In the genomic region with DNA sequence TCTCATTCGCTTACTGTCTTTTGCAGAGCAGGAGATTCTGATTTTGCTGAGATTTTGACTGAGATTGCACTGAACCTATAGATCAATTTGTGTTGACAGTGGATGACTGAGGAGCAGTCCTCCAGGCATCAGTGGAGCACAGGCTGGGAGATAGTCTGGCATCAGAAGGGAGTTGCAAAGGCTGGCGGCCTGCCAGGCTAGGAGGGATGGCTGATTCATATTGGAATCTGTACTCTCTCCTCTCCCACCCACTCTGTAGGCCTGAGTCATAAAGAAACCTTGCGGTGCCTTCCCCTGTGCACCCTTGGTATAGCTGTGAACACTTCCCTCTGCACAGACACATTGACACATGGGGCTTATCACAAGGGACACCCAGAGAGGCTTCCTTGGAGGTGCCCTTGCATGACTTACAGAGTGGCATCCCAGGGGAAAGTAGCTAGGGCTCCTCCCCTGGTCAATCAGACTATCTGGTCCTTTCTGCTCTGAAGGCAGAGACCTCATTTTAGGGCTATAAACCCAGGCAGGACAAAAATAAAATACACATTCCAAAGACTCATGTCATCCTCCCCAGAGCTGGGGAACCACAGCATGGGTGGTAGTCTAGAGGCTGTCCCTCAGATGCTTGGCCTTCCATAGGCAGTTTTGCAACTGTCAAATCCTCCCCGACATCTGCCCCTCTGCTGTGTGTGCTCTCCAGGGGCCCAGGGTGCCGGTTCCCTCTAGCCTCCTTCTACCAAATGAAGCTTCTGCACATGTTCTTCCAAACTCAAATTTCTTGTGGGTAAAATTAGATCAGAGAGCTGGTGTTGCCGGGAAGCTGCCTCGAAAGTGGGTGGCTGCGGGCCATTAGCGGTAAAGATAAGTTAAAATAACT, we compare ENCODE assay signal across 8 cellular contexts. TPM values are rescaled to one million over a fixed set of nuclear protein-coding genes. Genes with fewer than 3 reads are reported as not detected.
DNase-seq lines count a peak whose midpoint lies in the region; ATAC-seq and TF ChIP-seq lines count a peak whose summit lies in the region.

No MANE protein-coding gene starts in this region.

- H3K27ac ChIP-seq in CD8-positive, alpha-beta T cell (ENCODE audit: low read depth, low read length) = no peak overlapping the region
- peak overlapping the region; percentile 38 for H3K27ac ChIP-seq in temporal lobe (ENCODE audit: low read depth, low read length)
- H3K27ac ChIP-seq in OCI-LY7 (ENCODE audit: low read depth, low read length, poor library complexity, severe bottlenecking) = no peak overlapping the region

- no peaks in the 10 kb centered on the region for H3K36me3 ChIP-seq in CD8-positive, alpha-beta T cell (ENCODE audit: insufficient read depth, low read length)
- H3K36me3 ChIP-seq in OCI-LY7 (ENCODE audit: insufficient read depth, low read length) = no peaks in the 10 kb centered on the region

- no peak overlapping the region for H3K27ac Mint-ChIP-seq in CD8-positive, alpha-beta T cell
- peak overlapping the region in 2 of 3 experiments; percentile 52 to 88 for H3K27ac Mint-ChIP-seq in nephron

- no peak overlapping the region for H3K4me3 ChIP-seq in CD8-positive, alpha-beta T cell (ENCODE audit: low read depth, low read length)
- no peak overlapping the region for H3K4me3 ChIP-seq in OCI-LY7 (ENCODE audit: low read depth, low read length, poor library complexity, severe bottlenecking)

- H3K4me1 ChIP-seq in CD8-positive, alpha-beta T cell (ENCODE audit: insufficient read depth, low read length) = no peaks in the 10 kb centered on the region
- H3K4me1 ChIP-seq in OCI-LY7 (ENCODE audit: insufficient read depth, low read length, poor library complexity, severe bottlenecking) = no peaks in the 10 kb centered on the region

- peaks cover 15% of the 10 kb centered on the region for H3K4me1 Mint-ChIP-seq in CD8-positive, alpha-beta T cell (ENCODE audit: low read depth)
- peaks cover 26% of the 10 kb centered on the region for H3K4me1 Mint-ChIP-seq in nephron

- H3K9me2 ChIP-seq in OCI-LY7 (ENCODE audit: insufficient read depth, low read length) = no peaks in the 10 kb centered on the region

- peak; percentile 36 for ATAC-seq in CD8-positive, alpha-beta T cell
- peak; percentile 100 for ATAC-seq in GM21367 (IDR thresholded peaks at IDR 0.05; ENCODE audit: unreplicated experiment)
- peak; percentile 98 for ATAC-seq in HG03575 (IDR thresholded peaks at IDR 0.05; ENCODE audit: extremely low read depth, insufficient number of reproducible peaks, low FRiP score, unreplicated experiment)

- H3K4me2 ChIP-seq in OCI-LY7 (ENCODE audit: low read length) = no peak overlapping the region

- H3K27me3 Mint-ChIP-seq in CD8-positive, alpha-beta T cell (ENCODE audit: low read depth) = no peaks in the 10 kb centered on the region
- peaks cover 7% of the 10 kb centered on the region for H3K27me3 Mint-ChIP-seq in nephron (ENCODE audit: low read depth)

- DNase-seq in CD8-positive, alpha-beta T cell = peak in 4 of 7 experiments; percentile 9 to 52 (median 23)
- peak; percentile 28 for DNase-seq in activated CD4-positive, alpha-beta T cell treated with anti-CD3 and anti-CD28 coated beads for 1 hour
- peak; percentile 91 for DNase-seq in dedifferentiated amniotic fluid mesenchymal stem cell (ENCODE audit: extremely low spot score)
- no peak for DNase-seq in OCI-LY7 (ENCODE audit: low spot score)

- POLR2A ChIA-PET in CD8-positive, alpha-beta T cell (lab: Charles Lee) = no interaction called here
- POLR2A ChIA-PET in OCI-LY7 (lab: Charles Lee) = no interaction called here

- BruUV-seq in OCI-LY7 (replicated peaks; lab: Mats Ljungman, UMichigan) = no TSS peak

- no peaks in the 10 kb centered on the region for H3K27me3 ChIP-seq in CD8-positive, alpha-beta T cell (ENCODE audit: insufficient read depth, low read length)

- no peaks in the 10 kb centered on the region for H3K79me2 ChIP-seq in OCI-LY7 (ENCODE audit: insufficient read depth, low read depth, low read length)

- H3K9me3 ChIP-seq in CD8-positive, alpha-beta T cell (ENCODE audit: low read length) = no peaks in the 10 kb centered on the region
- H3K9me3 ChIP-seq in OCI-LY7 (ENCODE audit: low read length) = no peaks in the 10 kb centered on the region

- no peak overlapping the region for H3K4me3 Mint-ChIP-seq in CD8-positive, alpha-beta T cell
- H3K4me3 Mint-ChIP-seq in nephron = no peak overlapping the region

- no peaks in the 10 kb centered on the region for H3K36me3 Mint-ChIP-seq in CD8-positive, alpha-beta T cell
- H3K36me3 Mint-ChIP-seq in nephron (ENCODE audit: low read depth) = no peaks in the 10 kb centered on the region

- H4K20me1 ChIP-seq in OCI-LY7 (ENCODE audit: insufficient read depth, low read length) = no peaks in the 10 kb centered on the region

- no peaks in the 10 kb centered on the region for H3K9me3 Mint-ChIP-seq in CD8-positive, alpha-beta T cell
- H3K9me3 Mint-ChIP-seq in nephron = peaks cover 4% of the 10 kb centered on the region

- no peak for TF ChIP-seq CTCF in CD8-positive, alpha-beta T cell (IDR thresholded peaks at IDR 0.05)
- TF ChIP-seq CTCF in nephron (IDR thresholded peaks at IDR 0.05; ENCODE audit: unreplicated experiment in 3 of 3) (no peak), OCI-LY7 (conservative IDR thresholded peaks at IDR 0.05; ENCODE audit: low read length) (no peak)

- intact Hi-C loops in CD8-positive, alpha-beta T cell (cut with DNase I, micrococcal nuclease) = loop anchor here in 1 of 2 experiments (10.0 kb wide), 1 partner anchor 69 kb away; no protein-coding TSS in a partner anchor
- intact Hi-C loops in OCI-LY7 (cut with micrococcal nuclease; ENCODE audit: unreplicated experiment) = no loop called here

- CTCF ChIA-PET in CD8-positive, alpha-beta T cell (lab: Charles Lee) = no interaction called here
- CTCF ChIA-PET in OCI-LY7 (lab: Charles Lee; ENCODE audit: unreplicated experiment) = interaction anchor here (0.6 kb wide), 1 partner anchor 131 kb away, joined by 9 read pairs; no protein-coding TSS in a partner anchor

- H2AFZ ChIP-seq in OCI-LY7 (ENCODE audit: low read length) = no peak overlapping the region

RNA-seq across cellular contexts. Expression of gene EEPD1, which starts 37.4 kb away (rescaled TPM):
- total RNA-seq in CD8-positive, alpha-beta T cell = 1 to 10 TPM in 1 of 2 experiments, under 1 TPM in 1; 0.98 to 1.1 TPM
- total RNA-seq in temporal lobe (11.3 TPM), OCI-LY7 (2022) (6.1 and 8.1 TPM in 2 replicates)
- 1.7 and 5.1 TPM in 2 replicates for total RNA-seq in OCI-LY7 (2014; rRNA removed; shearing (Covaris generic))

Comparison
In these comparisons a context has a peak if more than half of its experiments do, and no peak if none do; other contexts are left out.
1. ATAC-seq: peak in every context shown above with its lines; median percentile 100 in GM21367; 98 in HG03575; 36 in CD8-positive, alpha-beta T cell.